33 cellular contexts compared by ENCODE assay signal in the genomic region with DNA sequence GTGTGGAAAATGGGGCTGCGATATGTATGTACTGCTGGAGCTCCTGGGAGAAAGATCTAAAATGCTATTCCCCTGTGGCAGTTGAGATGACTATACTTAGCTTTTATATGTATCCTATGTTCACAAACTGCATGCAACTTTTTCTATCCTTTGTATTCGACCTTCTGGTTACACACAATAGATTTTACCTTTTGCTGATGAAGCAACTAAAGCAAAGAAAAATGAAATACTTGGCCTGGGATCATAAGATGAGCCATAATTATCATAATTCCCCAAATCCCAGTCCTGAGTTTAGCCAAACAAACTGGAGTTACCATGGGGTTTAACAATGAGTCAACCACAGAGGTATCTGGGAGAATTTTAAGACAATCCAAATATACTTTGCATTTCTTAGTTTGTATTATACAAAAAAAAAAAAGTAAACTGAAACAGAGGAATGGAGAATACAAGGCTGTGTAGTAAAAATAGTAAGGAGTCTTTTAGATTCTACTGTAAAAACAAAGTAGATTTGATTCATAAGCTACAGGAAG.
DNase-seq lines count a peak whose midpoint lies in the region; ATAC-seq, FAIRE-seq and TF ChIP-seq lines count a peak whose summit lies in the region.
"Had no signal": no experiment of that assay in that cellular context is flagged by ENCODE, and none has a peak within 500 bp of the region (broad histone marks: within the 10 kb centered on the region; RNA-seq: fewer than 3 reads in every experiment).

No MANE protein-coding gene starts in this region.

- intact Hi-C loops in MCF 10A (cut with micrococcal nuclease), result no loop called here
- intact Hi-C loops in mammary epithelial cell (cut with micrococcal nuclease), result no loop called here

- H3K9ac ChIP-seq in mammary epithelial cell (ENCODE audit: insufficient read depth, low read length), result no peak overlapping the region
- H3K9ac ChIP-seq in astrocyte (ENCODE audit: low read length), result no peak overlapping the region
- H3K9ac ChIP-seq: BLaER1 treated with 17β-estradiol and CSF1 and Interleukin-3, amounts not matched to agents 10 nM and 100 nM had no signal

- no peak overlapping the region for H3K4me3 ChIP-seq in mammary epithelial cell (replicated peaks in 1 of 3; ENCODE audit: insufficient read depth in 1 of 3, low read depth in 2 of 3, low read length in 3 of 3)
- H3K4me3 ChIP-seq in astrocyte (ENCODE audit: insufficient read depth, low read depth, low read length), result no peak overlapping the region
- H3K4me3 ChIP-seq: BLaER1 treated with 17β-estradiol and CSF1 and Interleukin-3, amounts not matched to agents 10 nM and 100 nM; heart left ventricle; MG63; tibial nerve had no signal

- ATAC-seq in HG02840 (IDR thresholded peaks at IDR 0.05; ENCODE audit: low FRiP score, unreplicated experiment) (no peak), HG02981 (IDR thresholded peaks at IDR 0.05; ENCODE audit: unreplicated experiment) (no peak)
- ATAC-seq: foreskin keratinocyte, heart left ventricle, Panc1 had no signal

- H2AFZ ChIP-seq in mammary epithelial cell (ENCODE audit: low read depth, low read length) (no peak overlapping the region), astrocyte (ENCODE audit: low read depth, low read length) (no peak overlapping the region)

- H3K27ac ChIP-seq in mammary epithelial cell (ENCODE audit: insufficient read depth, low read depth, low read length) (no peak overlapping the region), astrocyte (ENCODE audit: low read depth, low read length) (no peak overlapping the region)
- H3K27ac ChIP-seq: BLaER1 treated with 17β-estradiol and CSF1 and Interleukin-3, amounts not matched to agents 10 nM and 100 nM; foreskin keratinocyte; tibial nerve had no signal

- H3K36me3 Mint-ChIP-seq in MCF 10A (ENCODE audit: insufficient read depth, unreplicated experiment), result no peaks in the 10 kb centered on the region
- no peaks in the 10 kb centered on the region for H3K36me3 Mint-ChIP-seq in astrocyte (ENCODE audit: low read depth, unreplicated experiment)
- H3K36me3 Mint-ChIP-seq: memory B cell, naive B cell had no signal

- no peaks in the 10 kb centered on the region for H3K9me3 ChIP-seq in mammary epithelial cell (replicated peaks; ENCODE audit: insufficient read depth, low read length)
- H3K9me3 ChIP-seq in astrocyte (ENCODE audit: insufficient read depth, low read depth, low read length), result no peaks in the 10 kb centered on the region
- H3K9me3 ChIP-seq: BLaER1 treated with 17β-estradiol and CSF1 and Interleukin-3, amounts not matched to agents 10 nM and 100 nM; MG63; tibial nerve had no signal

- no peaks in the 10 kb centered on the region for H3K79me2 ChIP-seq in mammary epithelial cell (ENCODE audit: insufficient read depth, low read length)
- no peaks in the 10 kb centered on the region for H3K79me2 ChIP-seq in astrocyte (ENCODE audit: insufficient read depth, low read length)

- no peaks in the 10 kb centered on the region for H4K20me1 ChIP-seq in mammary epithelial cell (ENCODE audit: insufficient read depth, low read length)
- no peaks in the 10 kb centered on the region for H4K20me1 ChIP-seq in astrocyte (ENCODE audit: insufficient read depth, low read length)
- H4K20me1 ChIP-seq: BLaER1 treated with 17β-estradiol and CSF1 and Interleukin-3, amounts not matched to agents 10 nM and 100 nM had no signal

- POLR2A ChIA-PET in MCF 10A (lab: Yijun Ruan, JAX), result no interaction called here

- H3K4me1 Mint-ChIP-seq in MCF 10A (ENCODE audit: insufficient read depth, unreplicated experiment), result no peaks in the 10 kb centered on the region
- H3K4me1 Mint-ChIP-seq in astrocyte (ENCODE audit: low read depth, unreplicated experiment), result no peaks in the 10 kb centered on the region
- H3K4me1 Mint-ChIP-seq: activated B cell treated with CpG ODN at 0.5 μM for 24 hours, memory B cell, naive B cell had no signal

- H3K27me3 ChIP-seq in mammary epithelial cell (ENCODE audit: insufficient read depth, low read length) (no peaks in the 10 kb centered on the region), astrocyte (ENCODE audit: insufficient read depth, low read length) (no peaks in the 10 kb centered on the region)
- H3K27me3 ChIP-seq: BLaER1 treated with 17β-estradiol and CSF1 and Interleukin-3, amounts not matched to agents 10 nM and 100 nM; foreskin keratinocyte; heart left ventricle; MG63; tibial nerve had no signal

- H3K4me2 ChIP-seq in mammary epithelial cell (ENCODE audit: insufficient read depth, low read depth, low read length) (no peak overlapping the region), astrocyte (ENCODE audit: low read length) (no peak overlapping the region)
- H3K4me2 ChIP-seq: BLaER1 treated with 17β-estradiol and CSF1 and Interleukin-3, amounts not matched to agents 10 nM and 100 nM had no signal

- no peak for FAIRE-seq in astrocyte (lab: Jason Lieb, UNC)
- FAIRE-seq: endothelial cell of umbilical vein, G401.6, GM19239, small intestine had no signal

- H3K36me3 ChIP-seq in mammary epithelial cell (ENCODE audit: insufficient read depth, low read length) (no peaks in the 10 kb centered on the region), astrocyte (ENCODE audit: insufficient read depth, low read length) (no peaks in the 10 kb centered on the region)
- H3K36me3 ChIP-seq: BLaER1 treated with 17β-estradiol and CSF1 and Interleukin-3, amounts not matched to agents 10 nM and 100 nM; heart left ventricle; MG63; tibial nerve had no signal

- DNase-seq in MCF 10A (ENCODE audit: unreplicated experiment) (peak; percentile 13), mammary epithelial cell (no peak), astrocyte (ENCODE audit: low read depth) (peak; percentile 51), fibroblast of the conjunctiva (ENCODE audit: low read depth) (peak; percentile 36), stromal cell of bone marrow (ENCODE audit: low read depth) (peak; percentile 86), NCI-H2196 (lab: John Stamatoyannopoulos, UW; ENCODE audit: unreplicated experiment) (no peak)
- DNase-seq: activated B cell treated with CpG ODN at 0.5 μM for 24 hours; activated CD4-positive, alpha-beta T cell treated with anti-CD3 and anti-CD28 coated beads, Interleukin-2, amount 50 U/mL, for 1 hour; activated naive CD4-positive, alpha-beta T cell treated with anti-CD3 and anti-CD28 coated beads, Interleukin-2, amount 50 U/mL, for 16 hours; anterior cingulate cortex; central memory CD4-positive, alpha-beta T cell; DMS53; H7; heart left ventricle; MG63; naive B cell; NCI-H2029; NCI-H2227 treated with DMSO at 0.1 percent for 48 hours; NCI-H526 treated with DMSO at 0.1 percent for 48 hours; nucleus accumbens; SHP77; small intestine; stimulated activated CD4-positive, alpha-beta T cell treated with anti-CD3 and anti-CD28 coated beads, Interleukin-1b, Interleukin-23, amount 100 ng/mL, for 48 hours had no signal

- no peaks in the 10 kb centered on the region for H3K27me3 Mint-ChIP-seq in MCF 10A (ENCODE audit: insufficient read depth, unreplicated experiment)
- H3K27me3 Mint-ChIP-seq in astrocyte (ENCODE audit: low read depth, unreplicated experiment), result no peaks in the 10 kb centered on the region
- H3K27me3 Mint-ChIP-seq: memory B cell had no signal

- H3K9me3 Mint-ChIP-seq in MCF 10A (ENCODE audit: unreplicated experiment), result peaks cover 7% of the 10 kb centered on the region
- H3K9me3 Mint-ChIP-seq in astrocyte (ENCODE audit: unreplicated experiment), result peaks cover 3% of the 10 kb centered on the region
- H3K9me3 Mint-ChIP-seq: memory B cell had no signal

- H3K4me3 Mint-ChIP-seq in MCF 10A (ENCODE audit: unreplicated experiment), result no peak overlapping the region
- H3K4me3 Mint-ChIP-seq in astrocyte (ENCODE audit: unreplicated experiment), result no peak overlapping the region
- H3K4me3 Mint-ChIP-seq: activated B cell treated with CpG ODN at 0.5 μM for 24 hours, memory B cell, naive B cell had no signal

- in situ Hi-C loops in mammary epithelial cell (cut with MboI; ENCODE audit: low sequenced_read_pairs in 2 of 2), result no loop called here

- H3K27ac Mint-ChIP-seq in MCF 10A (ENCODE audit: low read depth, unreplicated experiment) (no peak overlapping the region), astrocyte (ENCODE audit: unreplicated experiment) (no peak overlapping the region)
- H3K27ac Mint-ChIP-seq: activated B cell treated with CpG ODN at 0.5 μM for 24 hours, memory B cell, naive B cell had no signal

- no peak for TF ChIP-seq CTCF in MCF 10A (IDR thresholded peaks at IDR 0.05; ENCODE audit: unreplicated experiment)
- TF ChIP-seq CTCF in mammary epithelial cell (conservative IDR thresholded peaks at IDR 0.05 in 1 of 2, IDR thresholded peaks at IDR 0.05 in 1 of 2; ENCODE audit: extremely low read depth in 1 of 2, insufficient read depth in 1 of 2, low read depth in 1 of 2, low read length in 2 of 2), result no peak
- no peak for TF ChIP-seq CTCF in astrocyte (IDR thresholded peaks at IDR 0.05; ENCODE audit: insufficient read depth, low read depth, low read length)

- H3K4me1 ChIP-seq in mammary epithelial cell (ENCODE audit: insufficient read depth, low read length) (no peaks in the 10 kb centered on the region), astrocyte (ENCODE audit: insufficient read depth, low read length) (no peaks in the 10 kb centered on the region)
- H3K4me1 ChIP-seq: BLaER1 treated with 17β-estradiol and CSF1 and Interleukin-3, amounts not matched to agents 10 nM and 100 nM; foreskin keratinocyte had no signal

- dilution Hi-C loops in mammary epithelial cell (cut with HindIII; ENCODE audit: low sequenced_read_pairs), result no loop called here

- WGBS in mammary epithelial cell (ENCODE audit: low coverage, missing lambda C conversion rate), result 50% methylated on average over 2 of the region's 2 CpGs

- CTCF ChIA-PET in MCF 10A (lab: Yijun Ruan, JAX) (interaction anchor here (0.6 to 0.7 kb wide), 6 partner anchors 10 to 924 kb away, joined by 3 to 4 read pairs (median 4); no protein-coding TSS in a partner anchor), mammary epithelial cell (lab: Charles Lee; ENCODE audit: low non-redundant PET) (no interaction called here)

- BruUV-seq in MCF 10A (replicated peaks; lab: Mats Ljungman, UMichigan) (no TSS peak), mammary epithelial cell (replicated peaks; lab: Mats Ljungman, UMichigan) (no TSS peak)

Comparison
In these comparisons a context has a peak if more than half of its experiments do, and no peak if none do; other contexts are left out.
1. DNase-seq: peak in MCF 10A (single experiment), astrocyte (single experiment), fibroblast of the conjunctiva (single experiment) and stromal cell of bone marrow (single experiment); none in mammary epithelial cell (single experiment) and NCI-H2196 (single experiment).